In the genomic region with DNA sequence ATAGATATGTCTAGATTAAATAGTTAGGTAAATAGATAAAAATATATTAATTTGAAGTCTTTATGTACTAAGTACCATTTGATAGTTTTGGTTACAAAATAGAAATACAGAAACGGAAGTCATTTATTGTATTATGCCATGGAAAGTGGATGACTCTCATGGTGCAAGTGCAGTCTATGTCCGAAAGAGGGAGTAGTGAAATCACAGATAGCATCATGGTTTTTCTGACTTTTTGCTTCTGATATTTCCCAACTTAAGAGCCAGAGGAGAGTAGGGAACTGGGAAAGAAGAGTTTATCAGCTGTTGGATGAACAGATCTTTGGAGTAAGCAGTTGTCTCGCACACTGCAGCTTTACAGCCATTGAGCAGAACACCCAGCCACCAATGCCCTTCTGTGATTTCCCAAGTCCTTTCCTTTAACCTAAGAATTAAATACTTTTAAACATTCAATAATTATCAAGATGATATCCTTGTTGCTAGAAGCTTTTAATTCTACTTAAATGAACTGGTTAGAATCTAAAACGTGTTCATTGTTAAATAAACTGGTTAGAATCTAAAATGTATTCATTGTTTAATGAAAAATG, we compare ENCODE assay signal across 1 cellular context.
TF ChIP-seq lines count a peak whose summit lies in the region.

No MANE protein-coding gene starts in this region.

TF ChIP-seq in H1, 55 proteins besides CTCF, POLR2A, EP300 and RAD21:
- TF ChIP-seq BCL11A (IDR thresholded peaks at IDR 0.05; ENCODE audit: low read depth in 2 of 2, low read length in 2 of 2) (no peak), SP1 (IDR thresholded peaks at IDR 0.05; ENCODE audit: low read depth, low read length) (no peak), CBX8 (IDR thresholded peaks at IDR 0.05; ENCODE audit: borderline replicate concordance, low read depth, low read length) (no peak), ZNF274 (IDR thresholded peaks at IDR 0.05; ENCODE audit: borderline replicate concordance, extremely low read depth, low read length) (no peak), SIN3A (conservative IDR thresholded peaks at IDR 0.05 in 1 of 2, IDR thresholded peaks at IDR 0.05 in 1 of 2; ENCODE audit: low read depth in 1 of 2, low read length in 2 of 2) (no peak), TEAD4 (IDR thresholded peaks at IDR 0.05; ENCODE audit: low read depth, low read length) (no peak), SAP30 (IDR thresholded peaks at IDR 0.05; ENCODE audit: insufficient read depth, insufficient replicate concordance, low read length) (no peak), SIRT6 (IDR thresholded peaks at IDR 0.05; ENCODE audit: low read length) (no peak), TAF7 (optimal IDR thresholded peaks at IDR 0.05; ENCODE audit: borderline replicate concordance, low read depth, low read length) (no peak), HDAC6 (IDR thresholded peaks at IDR 0.05; ENCODE audit: low read depth, low read length) (no peak), TAF1 (IDR thresholded peaks at IDR 0.05; ENCODE audit: low read depth, low read length) (no peak), TCF12 (IDR thresholded peaks at IDR 0.05; ENCODE audit: low read depth, low read length) (no peak), PHF8 (conservative IDR thresholded peaks at IDR 0.05; ENCODE audit: low read depth, low read length) (no peak), KDM5A (IDR thresholded peaks at IDR 0.05; ENCODE audit: low read length) (no peak), POLR2AphosphoS5 (IDR thresholded peaks at IDR 0.05; ENCODE audit: low read depth, low read length) (no peak), HDAC2 (IDR thresholded peaks at IDR 0.05; ENCODE audit: borderline replicate concordance in 1 of 2, low read depth in 2 of 2, low read length in 2 of 2) (no peak)
- TF ChIP-seq, protein P1, sequence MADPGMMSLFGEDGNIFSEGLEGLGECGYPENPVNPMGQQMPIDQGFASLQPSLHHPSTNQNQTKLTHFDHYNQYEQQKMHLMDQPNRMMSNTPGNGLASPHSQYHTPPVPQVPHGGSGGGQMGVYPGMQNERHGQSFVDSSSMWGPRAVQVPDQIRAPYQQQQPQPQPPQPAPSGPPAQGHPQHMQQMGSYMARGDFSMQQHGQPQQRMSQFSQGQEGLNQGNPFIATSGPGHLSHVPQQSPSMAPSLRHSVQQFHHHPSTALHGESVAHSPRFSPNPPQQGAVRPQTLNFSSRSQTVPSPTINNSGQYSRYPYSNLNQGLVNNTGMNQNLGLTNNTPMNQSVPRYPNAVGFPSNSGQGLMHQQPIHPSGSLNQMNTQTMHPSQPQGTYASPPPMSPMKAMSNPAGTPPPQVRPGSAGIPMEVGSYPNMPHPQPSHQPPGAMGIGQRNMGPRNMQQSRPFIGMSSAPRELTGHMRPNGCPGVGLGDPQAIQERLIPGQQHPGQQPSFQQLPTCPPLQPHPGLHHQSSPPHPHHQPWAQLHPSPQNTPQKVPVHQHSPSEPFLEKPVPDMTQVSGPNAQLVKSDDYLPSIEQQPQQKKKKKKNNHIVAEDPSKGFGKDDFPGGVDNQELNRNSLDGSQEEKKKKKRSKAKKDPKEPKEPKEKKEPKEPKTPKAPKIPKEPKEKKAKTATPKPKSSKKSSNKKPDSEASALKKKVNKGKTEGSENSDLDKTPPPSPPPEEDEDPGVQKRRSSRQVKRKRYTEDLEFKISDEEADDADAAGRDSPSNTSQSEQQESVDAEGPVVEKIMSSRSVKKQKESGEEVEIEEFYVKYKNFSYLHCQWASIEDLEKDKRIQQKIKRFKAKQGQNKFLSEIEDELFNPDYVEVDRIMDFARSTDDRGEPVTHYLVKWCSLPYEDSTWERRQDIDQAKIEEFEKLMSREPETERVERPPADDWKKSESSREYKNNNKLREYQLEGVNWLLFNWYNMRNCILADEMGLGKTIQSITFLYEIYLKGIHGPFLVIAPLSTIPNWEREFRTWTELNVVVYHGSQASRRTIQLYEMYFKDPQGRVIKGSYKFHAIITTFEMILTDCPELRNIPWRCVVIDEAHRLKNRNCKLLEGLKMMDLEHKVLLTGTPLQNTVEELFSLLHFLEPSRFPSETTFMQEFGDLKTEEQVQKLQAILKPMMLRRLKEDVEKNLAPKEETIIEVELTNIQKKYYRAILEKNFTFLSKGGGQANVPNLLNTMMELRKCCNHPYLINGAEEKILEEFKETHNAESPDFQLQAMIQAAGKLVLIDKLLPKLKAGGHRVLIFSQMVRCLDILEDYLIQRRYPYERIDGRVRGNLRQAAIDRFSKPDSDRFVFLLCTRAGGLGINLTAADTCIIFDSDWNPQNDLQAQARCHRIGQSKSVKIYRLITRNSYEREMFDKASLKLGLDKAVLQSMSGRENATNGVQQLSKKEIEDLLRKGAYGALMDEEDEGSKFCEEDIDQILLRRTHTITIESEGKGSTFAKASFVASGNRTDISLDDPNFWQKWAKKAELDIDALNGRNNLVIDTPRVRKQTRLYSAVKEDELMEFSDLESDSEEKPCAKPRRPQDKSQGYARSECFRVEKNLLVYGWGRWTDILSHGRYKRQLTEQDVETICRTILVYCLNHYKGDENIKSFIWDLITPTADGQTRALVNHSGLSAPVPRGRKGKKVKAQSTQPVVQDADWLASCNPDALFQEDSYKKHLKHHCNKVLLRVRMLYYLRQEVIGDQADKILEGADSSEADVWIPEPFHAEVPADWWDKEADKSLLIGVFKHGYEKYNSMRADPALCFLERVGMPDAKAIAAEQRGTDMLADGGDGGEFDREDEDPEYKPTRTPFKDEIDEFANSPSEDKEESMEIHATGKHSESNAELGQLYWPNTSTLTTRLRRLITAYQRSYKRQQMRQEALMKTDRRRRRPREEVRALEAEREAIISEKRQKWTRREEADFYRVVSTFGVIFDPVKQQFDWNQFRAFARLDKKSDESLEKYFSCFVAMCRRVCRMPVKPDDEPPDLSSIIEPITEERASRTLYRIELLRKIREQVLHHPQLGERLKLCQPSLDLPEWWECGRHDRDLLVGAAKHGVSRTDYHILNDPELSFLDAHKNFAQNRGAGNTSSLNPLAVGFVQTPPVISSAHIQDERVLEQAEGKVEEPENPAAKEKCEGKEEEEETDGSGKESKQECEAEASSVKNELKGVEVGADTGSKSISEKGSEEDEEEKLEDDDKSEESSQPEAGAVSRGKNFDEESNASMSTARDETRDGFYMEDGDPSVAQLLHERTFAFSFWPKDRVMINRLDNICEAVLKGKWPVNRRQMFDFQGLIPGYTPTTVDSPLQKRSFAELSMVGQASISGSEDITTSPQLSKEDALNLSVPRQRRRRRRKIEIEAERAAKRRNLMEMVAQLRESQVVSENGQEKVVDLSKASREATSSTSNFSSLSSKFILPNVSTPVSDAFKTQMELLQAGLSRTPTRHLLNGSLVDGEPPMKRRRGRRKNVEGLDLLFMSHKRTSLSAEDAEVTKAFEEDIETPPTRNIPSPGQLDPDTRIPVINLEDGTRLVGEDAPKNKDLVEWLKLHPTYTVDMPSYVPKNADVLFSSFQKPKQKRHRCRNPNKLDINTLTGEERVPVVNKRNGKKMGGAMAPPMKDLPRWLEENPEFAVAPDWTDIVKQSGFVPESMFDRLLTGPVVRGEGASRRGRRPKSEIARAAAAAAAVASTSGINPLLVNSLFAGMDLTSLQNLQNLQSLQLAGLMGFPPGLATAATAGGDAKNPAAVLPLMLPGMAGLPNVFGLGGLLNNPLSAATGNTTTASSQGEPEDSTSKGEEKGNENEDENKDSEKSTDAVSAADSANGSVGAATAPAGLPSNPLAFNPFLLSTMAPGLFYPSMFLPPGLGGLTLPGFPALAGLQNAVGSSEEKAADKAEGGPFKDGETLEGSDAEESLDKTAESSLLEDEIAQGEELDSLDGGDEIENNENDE (IDR thresholded peaks at IDR 0.05; ENCODE audit: insufficient replicate concordance, low read length), result no peak
